7 cellular contexts compared by ENCODE assay signal in genomic region chr12:75724307-75724706, GRCh38.
A peak's percentile ranks its signal among the peaks of the same experiment; 100 is the strongest.
DNase-seq lines count a peak whose midpoint lies in the region; ATAC-seq and TF ChIP-seq lines count a peak whose summit lies in the region.
"Not testable (repeated sequence)": the region's sequence is repeated elsewhere in the genome, so short reads cannot be mapped to it uniquely, and the experiment has no call there.

No MANE protein-coding gene starts in this region.

- not testable (repeated sequence) for DNase-seq in Calu3; SK-N-SH; chondrocyte (ENCODE audit: low spot score); lung (ENCODE audit: low spot score); neural progenitor cell (ENCODE audit: low spot score); stomach

- H3K4me3 ChIP-seq in SK-N-SH (ENCODE audit: low read depth in 2 of 2, low read length in 1 of 2); gastroesophageal sphincter; lung; neural progenitor cell; stomach: not testable (repeated sequence)

- not testable (repeated sequence) for TF ChIP-seq RAD21 in SK-N-SH (IDR thresholded peaks at IDR 0.05; ENCODE audit: low read length)

- H3K27me3 ChIP-seq in SK-N-SH (ENCODE audit: insufficient read depth); gastroesophageal sphincter; lung (ENCODE audit: control insufficient read depth, insufficient read depth); neural progenitor cell; stomach: not testable (repeated sequence)

- WGBS in SK-N-SH (ENCODE audit: low lambda C conversion rate) = 98% methylated on average over 11 of the region's 11 CpGs
- 73 to 84% methylated on average over 3 to 9 of the region's 11 CpGs for WGBS in gastroesophageal sphincter (ENCODE audit: low coverage in 1 of 2), 2 donors
- WGBS in lung, 2 donors = 82 to 87% methylated on average over 11 of the region's 11 CpGs
- WGBS in stomach, 5 donors = 80 to 89% (median 88%) methylated on average over 11 of the region's 11 CpGs

- not testable (repeated sequence) for ATAC-seq in gastroesophageal sphincter; lung (ENCODE audit: insufficient read depth, low FRiP score)

- H3K4me3 Mint-ChIP-seq in Calu3 (ENCODE audit: low read depth, unreplicated experiment); chondrocyte (ENCODE audit: unreplicated experiment); neural progenitor cell: not testable (repeated sequence)

- H3K9ac ChIP-seq in SK-N-SH = peak overlapping the region; percentile 16; the same call in 1 of the 2 replicates
- H3K9ac ChIP-seq in neural progenitor cell = not testable (repeated sequence)

- peak overlapping the region; percentile 72 to 80; a peak in 3 of 4 replicates for H3K27ac ChIP-seq in SK-N-SH (ENCODE audit: low read depth in 2 of 2, low read length in 1 of 2)
- H3K27ac ChIP-seq in gastroesophageal sphincter = peak overlapping the region in 3 of 4 donors; percentile 13 to 56 (median 56)
- peak overlapping the region; percentile 12 to 70 for H3K27ac ChIP-seq in lung (ENCODE audit: low read depth in 1 of 2, low read length in 1 of 2)
- not testable (repeated sequence) for H3K27ac ChIP-seq in neural progenitor cell
- peak overlapping the region in 3 of 5 donors; percentile 3 to 58 (median 39) for H3K27ac ChIP-seq in stomach

- not testable (repeated sequence) for H2AFZ ChIP-seq in SK-N-SH (ENCODE audit: low read depth); neural progenitor cell (replicated peaks)

- H3K4me1 ChIP-seq in SK-N-SH (ENCODE audit: control insufficient read depth in 1 of 2, insufficient read depth in 2 of 2, low read depth in 1 of 2, low read length in 1 of 2) (peaks cover 24 to 52% of the 10 kb centered on the region in 2 experiments), gastroesophageal sphincter (peaks cover 16 to 55% (median 26%) of the 10 kb centered on the region in 3 donors), lung (ENCODE audit: control insufficient read depth in 2 of 2, insufficient read depth in 2 of 2, low read length in 2 of 2) (peaks cover 0 to 37% of the 10 kb centered on the region in 2 donors), neural progenitor cell (peaks cover 24% of the 10 kb centered on the region), stomach (peaks cover 22 to 47% (median 36%) of the 10 kb centered on the region in 4 donors)

- H3K4me1 Mint-ChIP-seq in Calu3 (ENCODE audit: low read depth, unreplicated experiment) = peaks cover 67% of the 10 kb centered on the region
- peaks cover 49% of the 10 kb centered on the region for H3K4me1 Mint-ChIP-seq in chondrocyte (ENCODE audit: low read depth)
- peaks cover 60% of the 10 kb centered on the region for H3K4me1 Mint-ChIP-seq in neural progenitor cell

- not testable (repeated sequence) for H3K4me2 ChIP-seq in SK-N-SH, neural progenitor cell

- H3K27me3 Mint-ChIP-seq in Calu3 (ENCODE audit: unreplicated experiment); chondrocyte (ENCODE audit: low read depth); neural progenitor cell (ENCODE audit: insufficient read depth, low read depth): not testable (repeated sequence)

- not testable (repeated sequence) for H3K9me3 Mint-ChIP-seq in Calu3 (ENCODE audit: low read depth, unreplicated experiment); chondrocyte (ENCODE audit: low read depth); neural progenitor cell

- not testable (repeated sequence) for H3K9me2 ChIP-seq in SK-N-SH

- peaks cover 15% of the 10 kb centered on the region for H3K36me3 Mint-ChIP-seq in Calu3 (ENCODE audit: insufficient read depth, unreplicated experiment)
- H3K36me3 Mint-ChIP-seq in chondrocyte (ENCODE audit: low read depth); neural progenitor cell: not testable (repeated sequence)

- H3K36me3 ChIP-seq in SK-N-SH (replicated peaks in 1 of 2; ENCODE audit: control insufficient read depth in 1 of 2, insufficient read depth in 2 of 2, low read length in 1 of 2); gastroesophageal sphincter; lung (ENCODE audit: control insufficient read depth in 2 of 2, insufficient read depth in 2 of 2, low read length in 2 of 2); neural progenitor cell; stomach: not testable (repeated sequence)

- H4K20me1 ChIP-seq in SK-N-SH (ENCODE audit: insufficient read depth); neural progenitor cell (ENCODE audit: low read depth): not testable (repeated sequence)

- peaks cover 37% of the 10 kb centered on the region for H3F3A ChIP-seq in SK-N-SH (replicated peaks; ENCODE audit: insufficient read depth)
- peaks cover 15% of the 10 kb centered on the region for H3F3A ChIP-seq in neural progenitor cell (ENCODE audit: low read depth)

- H3K27ac Mint-ChIP-seq in Calu3 (ENCODE audit: unreplicated experiment) (peak overlapping the region; percentile 76), chondrocyte (ENCODE audit: unreplicated experiment) (peak overlapping the region; percentile 76), neural progenitor cell (peak overlapping the region; percentile 9)

- intact Hi-C loops in Calu3 (cut with micrococcal nuclease; ENCODE audit: unreplicated experiment) = loop anchor here (5.0 kb wide), 2 partner anchors 253 to 298 kb away; no protein-coding TSS in a partner anchor
- intact Hi-C loops in stomach (cut with DNase I; ENCODE audit: low total_unique reads) = not testable (repeated sequence)

- H3K9me3 ChIP-seq in SK-N-SH; gastroesophageal sphincter; lung (ENCODE audit: control insufficient read depth in 2 of 2, insufficient read depth in 1 of 2, low read length in 1 of 2); neural progenitor cell (ENCODE audit: low read depth); stomach: not testable (repeated sequence)

- POLR2A ChIA-PET in SK-N-SH (lab: Yijun Ruan, JAX) = not testable (repeated sequence)

- not testable (repeated sequence) for TF ChIP-seq POLR2A in gastroesophageal sphincter (IDR thresholded peaks at IDR 0.05); stomach (IDR thresholded peaks at IDR 0.05)

- not testable (repeated sequence) for TF ChIP-seq EP300 in SK-N-SH (IDR thresholded peaks at IDR 0.05; ENCODE audit: borderline replicate concordance in 1 of 2, low read depth in 1 of 2, low read length in 1 of 2); gastroesophageal sphincter (IDR thresholded peaks at IDR 0.05); stomach (IDR thresholded peaks at IDR 0.05)

- BruUV-seq in Calu3 (replicated peaks; lab: Mats Ljungman, UMichigan) = not testable (repeated sequence)

- H3K79me2 ChIP-seq in SK-N-SH (ENCODE audit: insufficient read depth); neural progenitor cell (ENCODE audit: low read depth): not testable (repeated sequence)

- TF ChIP-seq CTCF in Calu3 (IDR thresholded peaks at IDR 0.05; ENCODE audit: unreplicated experiment); SK-N-SH (IDR thresholded peaks at IDR 0.05); chondrocyte (IDR thresholded peaks at IDR 0.05); gastroesophageal sphincter (IDR thresholded peaks at IDR 0.05); lung (IDR thresholded peaks at IDR 0.05; ENCODE audit: control extremely low read depth, extremely low read depth); neural progenitor cell (IDR thresholded peaks at IDR 0.05); stomach (IDR thresholded peaks at IDR 0.05): not testable (repeated sequence)

- CTCF ChIA-PET in Calu3 (lab: Charles Lee) = interaction anchor here (0.6 kb wide), 1 partner anchor 1912 kb away, joined by 3 read pairs; no protein-coding TSS in a partner anchor
- CTCF ChIA-PET in SK-N-SH (lab: Yijun Ruan, JAX) = not testable (repeated sequence)

Comparison
In these comparisons a context has a peak if more than half of its experiments do, and no peak if none do; other contexts are left out.
1. H3K27ac Mint-ChIP-seq: peak in every context shown above with its lines; median percentile 76 in Calu3; 76 in chondrocyte; 9 in neural progenitor cell.